Comparison of ENCODE assay signal across 8 cellular contexts in genomic region chr2:70069049-70069448, GRCh38. TPM values are rescaled to one million over a fixed set of nuclear protein-coding genes. Genes with fewer than 3 reads are reported as not detected.
DNase-seq lines count a peak whose midpoint lies in the region; ATAC-seq, FAIRE-seq and TF ChIP-seq lines count a peak whose summit lies in the region.

No MANE protein-coding gene starts in this region.

- H2AFZ ChIP-seq in keratinocyte (ENCODE audit: control insufficient read depth, low read length): no peak overlapping the region

- H3K36me3 ChIP-seq in keratinocyte (ENCODE audit: control insufficient read depth in 2 of 2, extremely low read depth in 1 of 2, insufficient read depth in 2 of 2, low read length in 2 of 2) (no peaks in the 10 kb centered on the region), testis (ENCODE audit: low read depth, missing control alignments) (no peaks in the 10 kb centered on the region)

- no peak overlapping the region for H3K4me2 ChIP-seq in keratinocyte (ENCODE audit: control insufficient read depth, extremely low read depth, insufficient read depth, low read depth, low read length)

- no peaks in the 10 kb centered on the region for H4K20me1 ChIP-seq in keratinocyte (ENCODE audit: control insufficient read depth, extremely low read depth, insufficient read depth, low read length)

- H3K9me3 ChIP-seq in keratinocyte (ENCODE audit: control insufficient read depth, low read depth, low read length) (no peaks in the 10 kb centered on the region), testis (no peaks in the 10 kb centered on the region)

- H3K9ac ChIP-seq in keratinocyte (ENCODE audit: control insufficient read depth, extremely low read depth, insufficient read depth, low read length): no peak overlapping the region

- H3K4me3 ChIP-seq in keratinocyte (ENCODE audit: control insufficient read depth in 2 of 3, extremely low read depth in 1 of 3, insufficient read depth in 2 of 3, low read depth in 1 of 3, low read length in 3 of 3): no peak overlapping the region
- H3K4me3 ChIP-seq in testis: no peak overlapping the region

- no peak for TF ChIP-seq POLR2A in testis (IDR thresholded peaks at IDR 0.05)

- intact Hi-C loops in testis (cut with DNase I; ENCODE audit: low total_unique reads): no loop called here

- peak; percentile 82 for DNase-seq in activated CD8-positive, alpha-beta memory T cell treated with anti-CD3 and anti-CD28 coated beads, Interleukin-2, amount 50 U/mL, for 48 hours
- DNase-seq in keratinocyte (ENCODE audit: low read depth, low spot score) (no peak), NCI-H1105 (lab: John Stamatoyannopoulos, UW) (no peak), testis (no peak), AG08396 (ENCODE audit: low spot score) (no peak)
- DNase-seq in stimulated activated CD8-positive, alpha-beta memory T cell treated with anti-CD3 and anti-CD28 coated beads, Interleukin-7, amount 100 ng/mL, for 4 hours (ENCODE audit: low read depth in 2 of 2): peak; percentile 63 to 78

- peaks cover 8% of the 10 kb centered on the region for H3K4me1 ChIP-seq in keratinocyte (ENCODE audit: control insufficient read depth, extremely low read depth, insufficient read depth, low read length)
- H3K4me1 ChIP-seq in testis: peaks cover 14% of the 10 kb centered on the region

- H3K27me3 ChIP-seq in keratinocyte (ENCODE audit: control insufficient read depth, extremely low read depth, insufficient read depth, low read length) (no peaks in the 10 kb centered on the region), testis (no peaks in the 10 kb centered on the region)

- dilution Hi-C loops in keratinocyte (cut with MboI; ENCODE audit: extremely low pct_ligation_motif_present, low sequenced_read_pairs): loop anchor here (10.0 kb wide), 1 partner anchor 134 kb away; no protein-coding TSS in a partner anchor

- TF ChIP-seq CTCF in keratinocyte (optimal IDR thresholded peaks at IDR 0.05 in 1 of 3, IDR thresholded peaks at IDR 0.05 in 1 of 3, conservative IDR thresholded peaks at IDR 0.05 in 1 of 3; ENCODE audit: extremely low read depth in 1 of 3, insufficient read depth in 2 of 3, low read length in 3 of 3) (no peak), testis (IDR thresholded peaks at IDR 0.05) (no peak)

- H3K27ac ChIP-seq in keratinocyte (ENCODE audit: control insufficient read depth, insufficient read depth, low read length): peak overlapping the region; percentile 42
- no peak overlapping the region for H3K27ac ChIP-seq in testis

- WGBS in testis, 2 donors: 92 to 93% methylated on average over 3 of the region's 3 CpGs

- H3K9me1 ChIP-seq in keratinocyte (ENCODE audit: control insufficient read depth, extremely low read depth, insufficient read depth, low read length): no peaks in the 10 kb centered on the region

- peak; percentile 75 for ATAC-seq in GM19438 (IDR thresholded peaks at IDR 0.05; ENCODE audit: low read depth, unreplicated experiment)
- peak; percentile 87 for ATAC-seq in HG03442 (IDR thresholded peaks at IDR 0.05; ENCODE audit: unreplicated experiment)

- FAIRE-seq in keratinocyte (lab: Jason Lieb, UNC): no peak

- H3K79me2 ChIP-seq in keratinocyte (ENCODE audit: control insufficient read depth, insufficient read depth, low read length): no peaks in the 10 kb centered on the region

RNA-seq across cellular contexts. Expression of gene PCBP1, which starts 18.2 kb away (rescaled TPM):
- polyA plus RNA-seq in keratinocyte (65.9 to 151 TPM (median 86.8 TPM) in 3 replicates), testis (ENCODE audit: insufficient read depth, low read depth, low replicate concordance) (270 TPM)
- 68.6 TPM for polyA plus RNA-seq in keratinocyte (2011; ENCODE audit: low read depth)
- polyA plus RNA-seq in keratinocyte (2011; cell fraction: cytosol; rRNA removed): 118 and 127 TPM in 2 replicates
- 99.3 and 116 TPM in 2 replicates for polyA plus RNA-seq in keratinocyte (2011; cell fraction: nucleus; rRNA removed)
- 234 and 283 TPM in 2 replicates for polyA plus RNA-seq in keratinocyte (2012; ENCODE audit: low replicate concordance)
- polyA minus RNA-seq in keratinocyte: 57.8 to 120 TPM (median 62.8 TPM) in 3 replicates
- polyA minus RNA-seq in keratinocyte (2011; cell fraction: cytosol; rRNA and poly(A)+ RNA removed): 93.2 TPM
- 30.5 and 40.4 TPM in 2 replicates for polyA minus RNA-seq in keratinocyte (2011; cell fraction: nucleus; rRNA and poly(A)+ RNA removed)
- total RNA-seq in testis: 100 to 1,000 TPM; 144 to 200 TPM

Comparison
In these comparisons a context has a peak if more than half of its experiments do, and no peak if none do; other contexts are left out.
1. DNase-seq: peak in activated CD8-positive, alpha-beta memory T cell treated with anti-CD3 and anti-CD28 coated beads, Interleukin-2, amount 50 U/mL, for 48 hours (single experiment) and stimulated activated CD8-positive, alpha-beta memory T cell treated with anti-CD3 and anti-CD28 coated beads, Interleukin-7, amount 100 ng/mL, for 4 hours (2 of 2); none in keratinocyte (single experiment), NCI-H1105 (single experiment), testis (single experiment) and AG08396 (single experiment).